In genomic region chr2:42314892-42315468, GRCh38 we compare ENCODE assay signal across 10 cellular contexts. TPM values are rescaled to one million over a fixed set of nuclear protein-coding genes. Genes with fewer than 3 reads are reported as not detected.
DNase-seq lines count a peak whose midpoint lies in the region; ATAC-seq and TF ChIP-seq lines count a peak whose summit lies in the region.
"Had no signal": no experiment of that assay in that cellular context is flagged by ENCODE, and none has a peak within 500 bp of the region (broad histone marks: within the 10 kb centered on the region; RNA-seq: fewer than 3 reads in every experiment).

No MANE protein-coding gene starts in this region.

- H3K4me1 ChIP-seq in ACC112 (ENCODE audit: control insufficient read depth, insufficient read depth, low read length, unreplicated experiment), result peaks cover 19% of the 10 kb centered on the region

- peak overlapping the region; percentile 85 for H3K27ac ChIP-seq in ACC112 (ENCODE audit: low read depth, low read length)
- H3K27ac ChIP-seq: esophagus squamous epithelium had no signal

- ATAC-seq in HG02884 (IDR thresholded peaks at IDR 0.05; ENCODE audit: unreplicated experiment), result no peak
- ATAC-seq in HG03521 (IDR thresholded peaks at IDR 0.05; ENCODE audit: unreplicated experiment), result no peak
- no peak for ATAC-seq in HG03432 (IDR thresholded peaks at IDR 0.05; ENCODE audit: unreplicated experiment)

- DNase-seq in H4 (ENCODE audit: low spot score), result peak; percentile 19
- peak; percentile 71 to 83 for DNase-seq in SW 1271 (lab: John Stamatoyannopoulos, UW)
- peak; percentile 94 for DNase-seq in fibroblast of the aortic adventitia (ENCODE audit: low read depth)
- no peak for DNase-seq in NCI-H526 treated with DMSO at 0.1 percent for 48 hours (lab: John Stamatoyannopoulos, UW)
- DNase-seq: activated CD8-positive, alpha-beta memory T cell treated with anti-CD3 and anti-CD28 coated beads, Interleukin-2, amount 50 U/mL, for 4 hours; esophagus squamous epithelium had no signal

- H3K4me3 ChIP-seq in ACC112 (ENCODE audit: low read depth, low read length) (peak overlapping the region; percentile 16; the same call in 1 of the 2 replicates), fibroblast of the aortic adventitia (ENCODE audit: low read depth, low read length) (no peak overlapping the region)
- H3K4me3 ChIP-seq: esophagus squamous epithelium had no signal

- H3K79me2 ChIP-seq in ACC112 (ENCODE audit: control insufficient read depth, insufficient read depth, low read length, unreplicated experiment), result no peaks in the 10 kb centered on the region

- H3K27me3 ChIP-seq in ACC112 (ENCODE audit: insufficient read depth, low read length), result no peaks in the 10 kb centered on the region
- H3K27me3 ChIP-seq: esophagus squamous epithelium had no signal

- peaks cover 20% of the 10 kb centered on the region for H3K36me3 ChIP-seq in ACC112 (ENCODE audit: insufficient read depth, low read length)

- TF ChIP-seq CTCF in fibroblast of the aortic adventitia (IDR thresholded peaks at IDR 0.05; ENCODE audit: insufficient read depth, low read length), result no peak

- H2AFZ ChIP-seq in ACC112 (ENCODE audit: low read length, unreplicated experiment), result peak overlapping the region; percentile 6

RNA-seq across cellular contexts. Expression of gene COX7A2L, which starts 46.0 kb away (rescaled TPM):
- total RNA-seq in H4 (2014; rRNA removed; shearing (Covaris generic)), result 194 and 221 TPM in 2 replicates
- total RNA-seq in fibroblast of the aortic adventitia (ENCODE audit: low replicate concordance), result 181 and 197 TPM in 2 replicates
